ENCODE assay signal across 8 cellular contexts in genomic region chr4:4860381-4860802, GRCh38. TPM values are rescaled to one million over a fixed set of nuclear protein-coding genes. Genes with fewer than 3 reads are reported as not detected.
DNase-seq lines count a peak whose midpoint lies in the region; ATAC-seq and TF ChIP-seq lines count a peak whose summit lies in the region.

No MANE protein-coding gene starts in this region.

- H3K27me3 ChIP-seq in iPS-15b (ENCODE audit: control insufficient read depth, insufficient read depth, low read length) (peaks cover 93% of the 10 kb centered on the region), smooth muscle cell (ENCODE audit: low read depth) (peaks cover 56% of the 10 kb centered on the region)

- no peak for TF ChIP-seq CTCF in smooth muscle cell (IDR thresholded peaks at IDR 0.05; ENCODE audit: borderline replicate concordance, insufficient read depth, poor library complexity, severe bottlenecking)

- CTCF ChIA-PET in activated CD8-positive, alpha-beta T cell treated with anti-CD3 and anti-CD28 coated beads, Interleukin-2, amount 10 ng/mL, durations not matched to agents 7 days and 5 days (lab: Charles Lee) = interaction anchor here (0.9 kb wide), 1 partner anchor 14 kb away, joined by 3 read pairs; no protein-coding TSS in a partner anchor

- H3K27ac ChIP-seq in smooth muscle cell (ENCODE audit: low read depth) = peak overlapping the region; percentile 42

- H3K9me3 Mint-ChIP-seq in activated T-cell treated with anti-CD3 and anti-CD28 coated beads, Interleukin-2, amount 50 U/mL, for 4 hours = no peaks in the 10 kb centered on the region
- H3K9me3 Mint-ChIP-seq in activated CD8-positive, alpha-beta T cell treated with anti-CD3 and anti-CD28 coated beads, Interleukin-2, amount 10 ng/mL, durations not matched to agents 7 days and 5 days (ENCODE audit: insufficient read depth) = no peaks in the 10 kb centered on the region

- 0% methylated on average over 14 of the region's 22 CpGs for WGBS in smooth muscle cell (ENCODE audit: low lambda C conversion rate)

- peak overlapping the region; percentile 28 for H3K4me3 ChIP-seq in iPS-15b (ENCODE audit: low read depth, low read length)
- peak overlapping the region; percentile 91 for H3K4me3 ChIP-seq in smooth muscle cell

- H3K4me2 ChIP-seq in smooth muscle cell = peak overlapping the region; percentile 99

- peak in 1 of 2 donors; percentile 7 for ATAC-seq in activated T-cell treated with anti-CD3 and anti-CD28 coated beads, Interleukin-2, amount 50 U/mL, for 4 hours
- ATAC-seq in activated CD8-positive, alpha-beta T cell treated with anti-CD3 and anti-CD28 coated beads, Interleukin-2, amount 10 ng/mL, durations not matched to agents 7 days and 5 days = no peak
- ATAC-seq in HG02885 (IDR thresholded peaks at IDR 0.05; ENCODE audit: poor library complexity, unreplicated experiment) = no peak
- no peak for ATAC-seq in HG02642 (IDR thresholded peaks at IDR 0.05; ENCODE audit: poor library complexity, unreplicated experiment)

- H3K36me3 Mint-ChIP-seq in activated T-cell treated with anti-CD3 and anti-CD28 coated beads, Interleukin-2, amount 50 U/mL, for 4 hours (ENCODE audit: insufficient read depth) = no peaks in the 10 kb centered on the region
- peaks cover 13% of the 10 kb centered on the region for H3K36me3 Mint-ChIP-seq in activated CD8-positive, alpha-beta T cell treated with anti-CD3 and anti-CD28 coated beads, Interleukin-2, amount 10 ng/mL, durations not matched to agents 7 days and 5 days (ENCODE audit: low read depth)

- H3K36me3 ChIP-seq in iPS-15b (ENCODE audit: control insufficient read depth, insufficient read depth, low read length) (no peaks in the 10 kb centered on the region), smooth muscle cell (ENCODE audit: low read depth) (no peaks in the 10 kb centered on the region)

- H3K27me3 Mint-ChIP-seq in activated T-cell treated with anti-CD3 and anti-CD28 coated beads, Interleukin-2, amount 50 U/mL, for 4 hours (ENCODE audit: low read depth) = peaks cover 82% of the 10 kb centered on the region
- peaks cover 78% of the 10 kb centered on the region for H3K27me3 Mint-ChIP-seq in activated CD8-positive, alpha-beta T cell treated with anti-CD3 and anti-CD28 coated beads, Interleukin-2, amount 10 ng/mL, durations not matched to agents 7 days and 5 days (ENCODE audit: low read depth)

- H3K4me3 Mint-ChIP-seq in activated T-cell treated with anti-CD3 and anti-CD28 coated beads, Interleukin-2, amount 50 U/mL, for 4 hours = peak overlapping the region; percentile 78
- H3K4me3 Mint-ChIP-seq in activated CD8-positive, alpha-beta T cell treated with anti-CD3 and anti-CD28 coated beads, Interleukin-2, amount 10 ng/mL, durations not matched to agents 7 days and 5 days = peak overlapping the region; percentile 63

- no peak for DNase-seq in activated T-cell treated with anti-CD3 and anti-CD28 coated beads, Interleukin-2, amount 50 U/mL, for 4 hours
- DNase-seq in activated T-cell treated with anti-CD3 and anti-CD28 coated beads, Interleukin-2, amount 50 U/mL, for 1 hour = no peak
- no peak for DNase-seq in activated CD8-positive, alpha-beta T cell treated with anti-CD3 and anti-CD28 coated beads, Interleukin-2, amount 10 ng/mL, durations not matched to agents 7 days and 5 days
- no peak for DNase-seq in smooth muscle cell (lab: John Stamatoyannopoulos, UW; ENCODE audit: unreplicated experiment)
- no peak for DNase-seq in GOT3 (lab: John Stamatoyannopoulos, UW)

- H3K9me3 ChIP-seq in iPS-15b (ENCODE audit: control insufficient read depth, insufficient read depth, low read length) = no peaks in the 10 kb centered on the region
- no peaks in the 10 kb centered on the region for H3K9me3 ChIP-seq in smooth muscle cell (replicated peaks; ENCODE audit: low read depth)

- H3K4me1 Mint-ChIP-seq in activated T-cell treated with anti-CD3 and anti-CD28 coated beads, Interleukin-2, amount 50 U/mL, for 4 hours (ENCODE audit: low read depth) = peaks cover 36% of the 10 kb centered on the region
- H3K4me1 Mint-ChIP-seq in activated CD8-positive, alpha-beta T cell treated with anti-CD3 and anti-CD28 coated beads, Interleukin-2, amount 10 ng/mL, durations not matched to agents 7 days and 5 days (ENCODE audit: low read depth) = peaks cover 30% of the 10 kb centered on the region

- H3K27ac Mint-ChIP-seq in activated CD8-positive, alpha-beta T cell treated with anti-CD3 and anti-CD28 coated beads, Interleukin-2, amount 10 ng/mL, durations not matched to agents 7 days and 5 days = no peak overlapping the region

- H3K79me2 ChIP-seq in smooth muscle cell (ENCODE audit: low read depth) = peaks cover 30% of the 10 kb centered on the region

- H3K9ac ChIP-seq in iPS-15b (ENCODE audit: low read depth, low read length) (no peak overlapping the region), smooth muscle cell (ENCODE audit: low read depth) (peak overlapping the region; percentile 69)

- H4K20me1 ChIP-seq in smooth muscle cell (ENCODE audit: low read depth) = peaks cover 32% of the 10 kb centered on the region

- peak overlapping the region; percentile 67 for H2AFZ ChIP-seq in smooth muscle cell (ENCODE audit: low read depth)

- H3F3A ChIP-seq in smooth muscle cell (ENCODE audit: low read depth) = peaks cover 22% of the 10 kb centered on the region

- POLR2A ChIA-PET in activated CD8-positive, alpha-beta T cell treated with anti-CD3 and anti-CD28 coated beads, Interleukin-2, amount 10 ng/mL, durations not matched to agents 7 days and 5 days (lab: Charles Lee) = no interaction called here

- H3K4me1 ChIP-seq in iPS-15b (ENCODE audit: control insufficient read depth, insufficient read depth, low read length) (peaks cover 12% of the 10 kb centered on the region), smooth muscle cell (ENCODE audit: low read depth) (peaks cover 47% of the 10 kb centered on the region)

RNA-seq across cellular contexts. Expression of gene MSX1, which starts 0.9 kb away (rescaled TPM):
- total RNA-seq in activated T-cell treated with anti-CD3 and anti-CD28 coated beads, Interleukin-2, amount 50 U/mL, for 4 hours = under 1 TPM in 1 of 3 donors, not detected in 2; 0.14 TPM
- total RNA-seq in activated CD8-positive, alpha-beta T cell treated with anti-CD3 and anti-CD28 coated beads, Interleukin-2, amount 10 ng/mL, durations not matched to agents 7 days and 5 days = not detected
- total RNA-seq in smooth muscle cell = 13.4 and 15.5 TPM in 2 replicates
- polyA plus RNA-seq in smooth muscle cell = 27.5 and 34.1 TPM in 2 replicates

Comparison
In these comparisons a context has a peak if more than half of its experiments do, and no peak if none do; other contexts are left out.
1. RNA of gene MSX1, which starts 0.9 kb away (total RNA-seq): 13.4 to 15.5 TPM in smooth muscle cell; 0.14 TPM in activated T-cell treated with anti-CD3 and anti-CD28 coated beads, Interleukin-2, amount 50 U/mL, for 4 hours and not detected in activated CD8-positive, alpha-beta T cell treated with anti-CD3 and anti-CD28 coated beads, Interleukin-2, amount 10 ng/mL, durations not matched to agents 7 days and 5 days; every median in the first group is over 10 times any median in the second.